15 cellular contexts compared by ENCODE assay signal in the genomic region with DNA sequence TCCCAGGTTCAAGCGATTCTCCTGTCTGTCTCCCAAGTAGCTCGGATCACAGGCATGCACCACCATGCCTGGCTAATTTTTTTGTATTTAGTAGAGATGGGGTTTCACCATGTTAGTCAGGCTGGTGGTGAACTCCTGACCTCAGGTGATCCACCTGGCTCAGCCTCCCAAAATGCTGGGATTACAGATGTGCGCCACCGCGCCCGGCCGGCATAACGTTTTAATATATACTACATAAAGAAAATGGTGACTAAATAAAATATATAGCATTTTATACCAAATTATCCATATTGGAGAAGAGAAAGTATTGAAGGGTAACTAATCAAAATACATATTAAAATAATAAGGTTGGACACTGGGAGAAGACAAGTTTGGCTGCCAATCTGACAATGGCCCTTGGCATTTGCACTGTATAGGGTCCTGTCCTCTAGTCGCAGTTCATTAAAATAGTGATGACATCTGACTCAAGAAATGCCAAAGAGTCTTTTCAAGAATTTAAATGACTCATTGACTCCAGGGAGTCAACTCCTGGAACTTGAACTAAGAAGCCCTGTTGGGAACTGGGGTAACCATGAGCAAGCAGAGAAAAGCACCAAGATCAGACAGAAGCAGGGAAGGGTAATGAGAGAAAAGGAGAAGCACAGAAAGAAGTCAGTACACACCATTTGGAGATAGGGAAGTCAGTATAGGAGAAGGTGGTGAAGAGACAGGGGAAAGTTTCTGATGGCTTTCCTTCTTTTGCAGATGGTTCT.
DNase-seq lines count a peak whose midpoint lies in the region; ATAC-seq, FAIRE-seq and TF ChIP-seq lines count a peak whose summit lies in the region.
"Had no signal": no experiment of that assay in that cellular context is flagged by ENCODE, and none has a peak within 500 bp of the region (broad histone marks: within the 10 kb centered on the region; RNA-seq: fewer than 3 reads in every experiment).

No MANE protein-coding gene starts in this region.

- no peaks in the 10 kb centered on the region for H4K20me1 ChIP-seq in HCT116 (ENCODE audit: insufficient read depth)
- H4K20me1 ChIP-seq: BLaER1 had no signal

- POLR2A ChIA-PET in A549 (lab: Yijun Ruan, JAX), result no interaction called here
- POLR2A ChIA-PET in HCT116 (lab: Charles Lee), result no interaction called here

- CTCF ChIA-PET in A549 (lab: Yijun Ruan, JAX), result no interaction called here
- CTCF ChIA-PET in HCT116 (lab: Charles Lee), result no interaction called here

- H3K4me3 Mint-ChIP-seq in activated T-cell treated with anti-CD3 and anti-CD28 coated beads, Interleukin-2, amount 50 U/mL, for 24 hours, result no peak overlapping the region
- no peak overlapping the region for H3K4me3 Mint-ChIP-seq in stimulated activated memory B cell treated with anti-CD40 and anti-IgM and Interleukin-4, amounts not matched to agents 10 μg/mL and 1 μg/mL and 100 μg/mL, for 72 hours
- H3K4me3 Mint-ChIP-seq: IgD-negative memory B cell, T-cell had no signal

- no peak overlapping the region for H3K9ac ChIP-seq in HCT116 (ENCODE audit: low read length)
- H3K9ac ChIP-seq: BLaER1 had no signal

- 72% methylated on average over 9 of the region's 9 CpGs for WGBS in A549 (ENCODE audit: missing lambda C conversion rate)
- WGBS in gastroesophageal sphincter (ENCODE audit: low coverage in 1 of 2), 2 donors, result 82 to 87% methylated on average over 3 to 9 of the region's 9 CpGs

- intact Hi-C loops in HCT116 (cut with micrococcal nuclease), result no loop called here

- H3K4me3 ChIP-seq in A549 (no peak overlapping the region), HCT116 (replicated peaks in 1 of 2; ENCODE audit: low read depth in 1 of 2, low read length in 2 of 2) (no peak overlapping the region), gastroesophageal sphincter (no peak overlapping the region)
- H3K4me3 ChIP-seq: BLaER1 had no signal

- ATAC-seq in A549 (peak in 1 of 2 experiments; percentile 43; a peak in 2 of 6 replicates), HCT116 (peak; percentile 76), gastroesophageal sphincter (peak; percentile 34)
- no peak for ATAC-seq in stimulated activated memory B cell treated with anti-CD40 and anti-IgM and Interleukin-4, amounts not matched to agents 10 μg/mL and 1 μg/mL and 100 μg/mL, for 72 hours
- ATAC-seq: T-cell had no signal

- H2AFZ ChIP-seq in HCT116 (ENCODE audit: low read depth, low read length, poor library complexity, severe bottlenecking), result no peak overlapping the region

- no peaks in the 10 kb centered on the region for H3K36me3 Mint-ChIP-seq in activated T-cell treated with anti-CD3 and anti-CD28 coated beads, Interleukin-2, amount 50 U/mL, for 24 hours (ENCODE audit: low read depth)
- H3K36me3 Mint-ChIP-seq in stimulated activated memory B cell treated with anti-CD40 and anti-IgM and Interleukin-4, amounts not matched to agents 10 μg/mL and 1 μg/mL and 100 μg/mL, for 72 hours, result no peaks in the 10 kb centered on the region
- H3K36me3 Mint-ChIP-seq: IgD-negative memory B cell, T-cell had no signal

- peak; percentile 9 to 15 for DNase-seq in A549 (ENCODE audit: low read depth in 1 of 2, low spot score in 1 of 2)
- peak; percentile 40 for DNase-seq in HCT116 (ENCODE audit: low read depth, low spot score)
- peak; percentile 1 to 6 for DNase-seq in SW 1271 (lab: John Stamatoyannopoulos, UW)
- no peak for DNase-seq in NCI-H774 (lab: John Stamatoyannopoulos, UW)
- DNase-seq in islet precursor cell, result no peak
- no peak for DNase-seq in activated T-cell treated with anti-CD3 and anti-CD28 coated beads, Interleukin-2, amount 50 U/mL, for 24 hours
- DNase-seq: amniotic stem cell; glutamatergic neuron; NCI-H510A treated with DMSO at 0.1 percent for 48 hours; stimulated activated naive CD4-positive, alpha-beta T cell treated with Interleukin-2 at 50 U/mL for 16 hours; T-cell had no signal

- no peak for FAIRE-seq in A549 (lab: Jason Lieb, UNC)

- H3K27ac Mint-ChIP-seq in activated T-cell treated with anti-CD3 and anti-CD28 coated beads, Interleukin-2, amount 50 U/mL, for 24 hours, result no peak overlapping the region
- H3K27ac Mint-ChIP-seq in stimulated activated memory B cell treated with anti-CD40 and anti-IgM and Interleukin-4, amounts not matched to agents 10 μg/mL and 1 μg/mL and 100 μg/mL, for 72 hours, result no peak overlapping the region
- H3K27ac Mint-ChIP-seq: IgD-negative memory B cell, T-cell had no signal

- H3K4me2 ChIP-seq in A549 (0 out of 3 replicates have a peak overlapping the region, but pooled peaks have one; percentile 24), HCT116 (ENCODE audit: low read length) (peak overlapping the region; percentile 48)
- H3K4me2 ChIP-seq: BLaER1 had no signal

- TF ChIP-seq EP300 in A549 (IDR thresholded peaks at IDR 0.05) (no peak), gastroesophageal sphincter (IDR thresholded peaks at IDR 0.05) (no peak)

- peaks cover 24% of the 10 kb centered on the region for H3K27me3 Mint-ChIP-seq in activated T-cell treated with anti-CD3 and anti-CD28 coated beads, Interleukin-2, amount 50 U/mL, for 24 hours
- H3K27me3 Mint-ChIP-seq in stimulated activated memory B cell treated with anti-CD40 and anti-IgM and Interleukin-4, amounts not matched to agents 10 μg/mL and 1 μg/mL and 100 μg/mL, for 72 hours, result peaks cover 50% of the 10 kb centered on the region

- H3K27ac ChIP-seq in A549 (no peak overlapping the region), HCT116 (ENCODE audit: low read depth, low read length) (no peak overlapping the region), gastroesophageal sphincter (no peak overlapping the region)
- H3K27ac ChIP-seq: BLaER1 had no signal

- no peaks in the 10 kb centered on the region for H3K79me2 ChIP-seq in HCT116 (ENCODE audit: insufficient read depth, low read length)

- H3K36me3 ChIP-seq in HCT116 (ENCODE audit: control insufficient read depth in 1 of 2, insufficient read depth in 2 of 2, low read length in 2 of 2) (no peaks in the 10 kb centered on the region), gastroesophageal sphincter (no peaks in the 10 kb centered on the region)
- H3K36me3 ChIP-seq: BLaER1 had no signal

- H3K4me1 ChIP-seq in A549 (peaks cover 5% of the 10 kb centered on the region; the same call in 1 of the 3 replicates), HCT116 (ENCODE audit: control insufficient read depth in 1 of 2, insufficient read depth in 2 of 2, low read length in 2 of 2) (peaks cover 5 to 28% of the 10 kb centered on the region in 2 experiments; a peak in 2 of 4 replicates), gastroesophageal sphincter (no peaks in the 10 kb centered on the region)
- H3K4me1 ChIP-seq: BLaER1 had no signal

- no TSS peak for BruUV-seq in HCT116 (replicated peaks; lab: Mats Ljungman, UMichigan)

- H3K9me3 Mint-ChIP-seq in activated T-cell treated with anti-CD3 and anti-CD28 coated beads, Interleukin-2, amount 50 U/mL, for 24 hours, result peaks cover 2% of the 10 kb centered on the region
- peaks cover 3% of the 10 kb centered on the region for H3K9me3 Mint-ChIP-seq in stimulated activated memory B cell treated with anti-CD40 and anti-IgM and Interleukin-4, amounts not matched to agents 10 μg/mL and 1 μg/mL and 100 μg/mL, for 72 hours
- H3K9me3 Mint-ChIP-seq: T-cell had no signal

- H3K4me1 Mint-ChIP-seq in activated T-cell treated with anti-CD3 and anti-CD28 coated beads, Interleukin-2, amount 50 U/mL, for 24 hours (ENCODE audit: low read depth), result no peaks in the 10 kb centered on the region
- H3K4me1 Mint-ChIP-seq in stimulated activated memory B cell treated with anti-CD40 and anti-IgM and Interleukin-4, amounts not matched to agents 10 μg/mL and 1 μg/mL and 100 μg/mL, for 72 hours, result no peaks in the 10 kb centered on the region
- H3K4me1 Mint-ChIP-seq: IgD-negative memory B cell had no signal

- no peak for TF ChIP-seq POLR2A in A549 (IDR thresholded peaks at IDR 0.05; ENCODE audit: low read length)
- no peak for TF ChIP-seq POLR2A in HCT116 (IDR thresholded peaks at IDR 0.05; ENCODE audit: borderline replicate concordance, extremely low read depth, insufficient read depth, insufficient read length)
- no peak for TF ChIP-seq POLR2A in gastroesophageal sphincter (IDR thresholded peaks at IDR 0.05)

- peaks cover 4% of the 10 kb centered on the region; the same call in 1 of the 3 replicates for H3K9me3 ChIP-seq in A549
- no peaks in the 10 kb centered on the region for H3K9me3 ChIP-seq in HCT116 (ENCODE audit: control insufficient read depth in 1 of 2, insufficient read depth in 1 of 2, low read depth in 1 of 2, low read length in 2 of 2)
- no peaks in the 10 kb centered on the region for H3K9me3 ChIP-seq in gastroesophageal sphincter
- H3K9me3 ChIP-seq: BLaER1 had no signal

- TF ChIP-seq RAD21 in A549 (conservative IDR thresholded peaks at IDR 0.05 in 1 of 2, IDR thresholded peaks at IDR 0.05 in 1 of 2) (no peak), HCT116 (IDR thresholded peaks at IDR 0.05; ENCODE audit: low read depth) (no peak)

- H3K9me2 ChIP-seq in HCT116 (ENCODE audit: insufficient read depth), result no peaks in the 10 kb centered on the region

- RAD21 ChIA-PET in HCT116 (lab: Charles Lee; ENCODE audit: low non-redundant PET in 1 of 2, low total read pairs in 2 of 2, uncharacterized antibody in 2 of 2, unreplicated experiment in 2 of 2), result no interaction called here

- H3K27me3 ChIP-seq in HCT116 (ENCODE audit: insufficient read depth, low read length), result no peaks in the 10 kb centered on the region
- no peaks in the 10 kb centered on the region for H3K27me3 ChIP-seq in gastroesophageal sphincter
- H3K27me3 ChIP-seq: BLaER1 had no signal

- TF ChIP-seq CTCF in A549 (IDR thresholded peaks at IDR 0.05) (no peak), HCT116 (IDR thresholded peaks at IDR 0.05 in 2 of 3, conservative IDR thresholded peaks at IDR 0.05 in 1 of 3; ENCODE audit: borderline replicate concordance in 1 of 3, insufficient read depth in 1 of 3, low read depth in 2 of 3, low read length in 2 of 3) (no peak), gastroesophageal sphincter (IDR thresholded peaks at IDR 0.05) (no peak)

TF ChIP-seq in A549, 52 proteins besides CTCF, POLR2A, EP300 and RAD21 (continues in another document):
- TF ChIP-seq TP53 (CRISPR knock-in tag; IDR thresholded peaks at IDR 0.05), result no peak
- TF ChIP-seq CBX8 (IDR thresholded peaks at IDR 0.05), result no peak
- no peak for TF ChIP-seq FOSL2 (IDR thresholded peaks at IDR 0.05)
- TF ChIP-seq FOSL2 (CRISPR knock-in tag; IDR thresholded peaks at IDR 0.05), result peak; percentile 34; the same call in 1 of the 2 replicates
- no peak for TF ChIP-seq SMC3 (IDR thresholded peaks at IDR 0.05)

TF ChIP-seq in HCT116, 20 proteins besides CTCF, POLR2A, EP300 and RAD21:
- TF ChIP-seq CEBPB (IDR thresholded peaks at IDR 0.05; ENCODE audit: low read depth), result peak; percentile 39; the same call in 1 of the 2 replicates
- no peak for TF ChIP-seq POLR2AphosphoS5 (IDR thresholded peaks at IDR 0.05; ENCODE audit: low read depth, low read length)
- peak; percentile 44 for TF ChIP-seq SP1 (IDR thresholded peaks at IDR 0.05; ENCODE audit: low read depth)
- TF ChIP-seq, protein P1, sequence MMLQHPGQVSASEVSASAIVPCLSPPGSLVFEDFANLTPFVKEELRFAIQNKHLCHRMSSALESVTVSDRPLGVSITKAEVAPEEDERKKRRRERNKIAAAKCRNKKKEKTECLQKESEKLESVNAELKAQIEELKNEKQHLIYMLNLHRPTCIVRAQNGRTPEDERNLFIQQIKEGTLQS (IDR thresholded peaks at IDR 0.05), result no peak
- peak; percentile 67 for TF ChIP-seq FOSL1 (IDR thresholded peaks at IDR 0.05; ENCODE audit: low read depth)
- peak; percentile 48 for TF ChIP-seq JUND (IDR thresholded peaks at IDR 0.05)

Comparison
In these comparisons a context has a peak if more than half of its experiments do, and no peak if none do; other contexts are left out.
1. DNase-seq: peak in A549 (2 of 2), HCT116 (single experiment) and SW 1271 (2 of 2); none in NCI-H774 (single experiment), islet precursor cell (single experiment) and activated T-cell treated with anti-CD3 and anti-CD28 coated beads, Interleukin-2, amount 50 U/mL, for 24 hours (single experiment).